ENCODE assay signal across 11 cellular contexts in the genomic region with DNA sequence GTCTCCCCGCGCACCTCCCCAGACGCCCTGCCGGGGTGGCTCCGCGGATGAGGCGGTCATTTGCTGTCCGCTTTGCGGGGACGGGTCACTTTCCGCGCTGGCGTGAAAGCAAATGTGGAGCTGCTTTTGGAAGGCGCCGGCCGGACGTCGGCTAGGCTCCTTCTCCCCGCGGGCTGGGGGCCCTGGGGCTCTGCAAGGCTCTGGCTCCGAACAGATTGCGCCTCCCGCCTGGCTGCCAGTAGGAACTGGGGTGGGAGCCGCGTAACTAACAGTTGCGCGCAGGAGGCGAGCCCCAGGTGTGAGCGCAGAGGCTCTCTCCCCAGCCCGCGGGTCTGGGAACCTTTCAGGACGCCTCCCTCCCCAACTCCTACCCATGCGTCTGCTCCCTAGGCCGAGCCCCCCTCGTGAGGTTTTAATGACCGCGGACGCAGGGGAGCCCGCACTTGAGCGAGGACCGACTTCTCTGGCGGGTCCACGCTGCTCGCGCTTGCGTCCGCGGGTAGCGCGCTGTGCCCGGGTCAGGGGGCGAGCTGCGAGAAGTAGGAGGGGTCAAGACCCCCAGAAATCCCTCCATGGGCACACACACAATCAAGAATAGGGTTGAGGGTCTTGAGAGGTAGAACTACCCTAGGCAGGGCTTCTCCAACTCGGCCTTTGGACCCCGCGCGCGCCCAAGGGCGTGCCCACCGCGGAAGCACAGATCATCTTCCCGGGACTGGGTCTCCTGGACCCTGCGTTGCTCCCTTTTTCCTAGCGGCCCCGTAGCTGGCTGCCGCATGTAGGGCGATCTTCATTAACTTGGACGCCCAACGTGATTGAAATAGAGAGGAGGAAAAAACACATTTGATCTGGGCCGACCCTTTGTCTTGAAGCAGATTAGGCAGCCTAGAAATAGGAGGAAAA.
DNase-seq lines count a peak whose midpoint lies in the region; ATAC-seq and TF ChIP-seq lines count a peak whose summit lies in the region.
"Had no signal": no experiment of that assay in that cellular context is flagged by ENCODE, and none has a peak within 500 bp of the region (broad histone marks: within the 10 kb centered on the region; RNA-seq: fewer than 3 reads in every experiment).

No MANE protein-coding gene starts in this region.

- ATAC-seq in HG03095 (IDR thresholded peaks at IDR 0.05; ENCODE audit: unreplicated experiment), result no peak
- ATAC-seq in activated CD8-positive, alpha-beta T cell treated with anti-CD3 and anti-CD28 coated beads for 36 hours, result no peak
- ATAC-seq in HG02884 (IDR thresholded peaks at IDR 0.05; ENCODE audit: unreplicated experiment), result no peak

- no peak for TF ChIP-seq CTCF in astrocyte of the cerebellum (IDR thresholded peaks at IDR 0.05; ENCODE audit: low read depth, low read length, missing control alignments)
- no peak for TF ChIP-seq CTCF in activated CD8-positive, alpha-beta T cell treated with anti-CD3 and anti-CD28 coated beads for 36 hours (IDR thresholded peaks at IDR 0.05)

- intact Hi-C loops in activated CD8-positive, alpha-beta T cell treated with anti-CD3 and anti-CD28 coated beads for 36 hours (cut with micrococcal nuclease), result loop anchor here (2.0 kb wide), 1 partner anchor 149 kb away; no protein-coding TSS in a partner anchor

- H3K4me3 ChIP-seq in astrocyte of the cerebellum (ENCODE audit: low read depth, low read length) (peak overlapping the region; percentile 47), skeletal muscle cell (ENCODE audit: low read depth, low read length) (peak overlapping the region; percentile 43)

- no peaks in the 10 kb centered on the region for H3K36me3 Mint-ChIP-seq in activated CD8-positive, alpha-beta T cell treated with anti-CD3 and anti-CD28 coated beads for 36 hours (ENCODE audit: low read depth)

- H3K9me3 Mint-ChIP-seq in activated CD8-positive, alpha-beta T cell treated with anti-CD3 and anti-CD28 coated beads for 36 hours, result no peaks in the 10 kb centered on the region
- H3K9me3 Mint-ChIP-seq: activated B cell treated with CpG ODN at 0.5 μM for 24 hours had no signal

- H3K27me3 Mint-ChIP-seq in activated CD8-positive, alpha-beta T cell treated with anti-CD3 and anti-CD28 coated beads for 36 hours, result peaks cover 40% of the 10 kb centered on the region

- DNase-seq in ELR (ENCODE audit: low read depth), result peak; percentile 49
- DNase-seq in astrocyte of the cerebellum (ENCODE audit: low read depth), result no peak
- peak; percentile 56 for DNase-seq in iPS-NIHi7 (ENCODE audit: extremely low spot score)
- DNase-seq in skeletal muscle cell (ENCODE audit: low read depth), result no peak
- no peak for DNase-seq in activated effector memory CD4-positive, alpha-beta T cell treated with Interleukin-2 at 50 U/mL for 16 hours
- DNase-seq in activated CD8-positive, alpha-beta T cell treated with anti-CD3 and anti-CD28 coated beads for 36 hours, result no peak
- DNase-seq: activated B cell treated with CpG ODN at 0.5 μM for 24 hours; activated naive CD4-positive, alpha-beta T cell treated with anti-CD3 and anti-CD28 coated beads, Interleukin-2, amount 50 U/mL, for 16 hours; DMS153 had no signal

- peaks cover 5% of the 10 kb centered on the region for H3K4me1 Mint-ChIP-seq in activated CD8-positive, alpha-beta T cell treated with anti-CD3 and anti-CD28 coated beads for 36 hours (ENCODE audit: low read depth)

- no peak overlapping the region for H3K27ac Mint-ChIP-seq in activated CD8-positive, alpha-beta T cell treated with anti-CD3 and anti-CD28 coated beads for 36 hours
- H3K27ac Mint-ChIP-seq: activated B cell treated with CpG ODN at 0.5 μM for 24 hours had no signal

- POLR2A ChIA-PET in activated CD8-positive, alpha-beta T cell treated with anti-CD3 and anti-CD28 coated beads for 36 hours (lab: Charles Lee), result no interaction called here

- in situ Hi-C loops in astrocyte of the cerebellum (cut with HindIII; ENCODE audit: low sequenced_read_pairs), result no loop called here

- H3K4me3 Mint-ChIP-seq in activated CD8-positive, alpha-beta T cell treated with anti-CD3 and anti-CD28 coated beads for 36 hours, result no peak overlapping the region
- H3K4me3 Mint-ChIP-seq: activated B cell treated with CpG ODN at 0.5 μM for 24 hours had no signal

- CTCF ChIA-PET in activated CD8-positive, alpha-beta T cell treated with anti-CD3 and anti-CD28 coated beads for 36 hours (lab: Charles Lee), result no interaction called here

Comparison
In these comparisons a context has a peak if more than half of its experiments do, and no peak if none do; other contexts are left out.
1. DNase-seq: peak in ELR (single experiment) and iPS-NIHi7 (single experiment); none in astrocyte of the cerebellum (single experiment), skeletal muscle cell (single experiment), activated effector memory CD4-positive, alpha-beta T cell treated with Interleukin-2 at 50 U/mL for 16 hours (single experiment) and activated CD8-positive, alpha-beta T cell treated with anti-CD3 and anti-CD28 coated beads for 36 hours (single experiment).